In the genomic region with DNA sequence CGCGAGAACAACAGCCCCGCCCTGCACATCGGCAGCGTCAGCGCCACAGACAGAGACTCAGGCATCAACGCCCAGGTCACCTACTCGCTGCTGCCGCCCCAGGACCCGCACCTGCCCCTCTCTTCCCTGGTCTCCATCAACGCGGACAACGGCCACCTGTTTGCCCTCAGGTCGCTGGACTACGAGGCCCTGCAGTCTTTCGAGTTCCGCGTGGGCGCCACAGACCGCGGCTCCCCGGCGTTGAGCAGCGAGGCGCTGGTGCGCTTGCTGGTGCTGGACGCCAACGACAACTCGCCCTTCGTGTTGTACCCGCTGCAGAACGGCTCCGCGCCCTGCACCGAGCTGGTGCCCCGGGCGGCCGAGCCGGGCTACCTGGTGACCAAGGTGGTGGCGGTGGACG, we compare ENCODE assay signal across 3 cellular contexts. TPM values are rescaled to one million over a fixed set of nuclear protein-coding genes. Genes with fewer than 3 reads are reported as not detected.
"Had no signal": no experiment of that assay in that cellular context is flagged by ENCODE, and none has a peak within 500 bp of the region (broad histone marks: within the 10 kb centered on the region; RNA-seq: fewer than 3 reads in every experiment).

No MANE protein-coding gene starts in this region.

RNA-seq across cellular contexts. Expression of a gene that starts 1.8 kb away (rescaled TPM):
- total RNA-seq: mononuclear cell; naive thymus-derived CD4-positive, alpha-beta T cell had no signal

RNA-seq across cellular contexts. Expression of a gene that starts 20.8 kb away (rescaled TPM):
- total RNA-seq: naive thymus-derived CD4-positive, alpha-beta T cell had no signal

RNA-seq across cellular contexts. Expression of a gene that starts 26.0 kb away (rescaled TPM):
- total RNA-seq: left lobe of liver; mononuclear cell; naive thymus-derived CD4-positive, alpha-beta T cell had no signal

RNA-seq across cellular contexts. Expression of a gene that starts 30.0 kb away (rescaled TPM):
- total RNA-seq: mononuclear cell had no signal
